8 cellular contexts compared by ENCODE assay signal in the genomic region with DNA sequence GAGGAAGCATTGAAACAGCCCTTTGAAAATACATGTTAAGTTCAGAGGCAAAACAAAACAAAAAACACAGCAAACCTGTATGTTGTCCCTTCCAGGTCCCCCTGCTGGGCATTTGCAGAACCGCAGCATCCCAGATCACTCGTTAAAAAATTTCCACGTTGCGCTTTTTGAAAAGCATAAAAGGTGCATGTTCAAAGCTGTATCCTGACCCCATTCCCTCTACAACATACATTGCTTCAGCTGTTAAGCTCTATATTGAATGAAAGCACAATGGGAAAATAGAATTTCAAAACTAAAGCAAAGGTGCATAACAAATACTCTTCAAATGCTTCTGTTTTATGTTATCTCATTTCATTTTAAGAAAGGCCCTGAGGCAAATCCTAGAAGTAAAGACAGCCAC.
A peak's percentile ranks its signal among the peaks of the same experiment; 100 is the strongest.
DNase-seq lines count a peak whose midpoint lies in the region; ATAC-seq, FAIRE-seq and TF ChIP-seq lines count a peak whose summit lies in the region.

No MANE protein-coding gene starts in this region.

- H2AFZ ChIP-seq in SK-N-SH (ENCODE audit: low read depth), result no peak overlapping the region

- H3K9me2 ChIP-seq in SK-N-SH, result no peaks in the 10 kb centered on the region

- no peak overlapping the region for H3K9ac ChIP-seq in SK-N-SH

- no peak for TF ChIP-seq EP300 in SK-N-SH (IDR thresholded peaks at IDR 0.05; ENCODE audit: borderline replicate concordance in 1 of 2, low read depth in 1 of 2, low read length in 1 of 2)

- no peaks in the 10 kb centered on the region for H4K20me1 ChIP-seq in SK-N-SH (ENCODE audit: insufficient read depth)

- H3K4me1 ChIP-seq in SK-N-SH (ENCODE audit: control insufficient read depth in 1 of 2, insufficient read depth in 2 of 2, low read depth in 1 of 2, low read length in 1 of 2) (peaks cover 0 to 27% of the 10 kb centered on the region in 2 experiments; a peak in 3 of 4 replicates), left lung (peaks cover 10 to 26% of the 10 kb centered on the region in 2 donors)

- peak; percentile 94 for TF ChIP-seq CTCF in SK-N-SH (IDR thresholded peaks at IDR 0.05)
- TF ChIP-seq CTCF in MCF 10A (IDR thresholded peaks at IDR 0.05; ENCODE audit: unreplicated experiment), result peak; percentile 86
- peak; percentile 79 to 93 for TF ChIP-seq CTCF in left lung (IDR thresholded peaks at IDR 0.05)

- BruUV-seq in MCF 10A (replicated peaks; lab: Mats Ljungman, UMichigan), result no TSS peak

- intact Hi-C loops in MCF 10A (cut with micrococcal nuclease), result loop anchor here (1.0 kb wide), 1 partner anchor 550 kb away; no protein-coding TSS in a partner anchor
- intact Hi-C loops in left lung (cut with DNase I), result no loop called here

- H3K9me3 ChIP-seq in SK-N-SH (no peaks in the 10 kb centered on the region), left lung (no peaks in the 10 kb centered on the region)

- no peak overlapping the region for H3K4me2 ChIP-seq in SK-N-SH

- POLR2A ChIA-PET in SK-N-SH (lab: Yijun Ruan, JAX), result no interaction called here
- POLR2A ChIA-PET in MCF 10A (lab: Yijun Ruan, JAX), result interaction anchor here (1.9 kb wide), 1 partner anchor 148 kb away, joined by 7 read pairs; no protein-coding TSS in a partner anchor

- FAIRE-seq in HTR-8/SVneo (lab: Jason Lieb, UNC), result no peak

- no peak overlapping the region for H3K4me3 Mint-ChIP-seq in MCF 10A (ENCODE audit: unreplicated experiment)
- no peak overlapping the region for H3K4me3 Mint-ChIP-seq in stimulated activated naive CD8-positive, alpha-beta T cell treated with anti-CD3 and anti-CD28 coated beads, Interleukin-15, amount 100 ng/mL, for 72 hours

- CTCF ChIA-PET in SK-N-SH (lab: Yijun Ruan, JAX) (interaction anchor here (0.6 to 3.6 kb wide), 47 partner anchors 9 to 764 kb away, joined by 3 to 69 read pairs (median 4); partner anchors contain the start of genes LRRC49 and THSD4), MCF 10A (lab: Yijun Ruan, JAX) (interaction anchor here (0.5 to 3.3 kb wide), 33 partner anchors 14 to 658 kb away, joined by 3 to 29 read pairs (median 5); partner anchors contain the start of genes LRRC49 and THSD4)

- H3K27ac ChIP-seq in SK-N-SH (ENCODE audit: low read depth in 2 of 2, low read length in 1 of 2), result no peak overlapping the region
- no peak overlapping the region for H3K27ac ChIP-seq in left lung

- in situ Hi-C loops in Caki2 (cut with HindIII; ENCODE audit: low pct_unique_long_range_greater_than_20kb, low sequenced_read_pairs), result no loop called here

- peaks cover 19% of the 10 kb centered on the region for H3K4me1 Mint-ChIP-seq in MCF 10A (ENCODE audit: insufficient read depth, unreplicated experiment)
- H3K4me1 Mint-ChIP-seq in stimulated activated naive CD8-positive, alpha-beta T cell treated with anti-CD3 and anti-CD28 coated beads, Interleukin-15, amount 100 ng/mL, for 72 hours, result no peaks in the 10 kb centered on the region

- H3K27me3 ChIP-seq in SK-N-SH (ENCODE audit: insufficient read depth) (no peaks in the 10 kb centered on the region), left lung (no peaks in the 10 kb centered on the region)

- H3K4me3 ChIP-seq in SK-N-SH (ENCODE audit: low read depth in 2 of 2, low read length in 1 of 2) (no peak overlapping the region; a peak in 1 of 4 replicates), left lung (no peak overlapping the region)

- DNase-seq in Caki2 (ENCODE audit: low read depth) (peak; percentile 43), HTR-8/SVneo (ENCODE audit: insufficient read length, low spot score) (peak; percentile 37), SK-N-SH (peak; percentile 42), MCF 10A (ENCODE audit: unreplicated experiment) (peak; percentile 71), left lung (peak in 1 of 2 donors; percentile 42)
- peak; percentile 4 to 23 for DNase-seq in stimulated activated naive CD8-positive, alpha-beta T cell treated with anti-CD3 and anti-CD28 coated beads, Interleukin-15, amount 100 ng/mL, for 72 hours

- ATAC-seq in left lung (peak; percentile 55), GM21447 (IDR thresholded peaks at IDR 0.05; ENCODE audit: unreplicated experiment) (no peak), HG03378 (IDR thresholded peaks at IDR 0.05; ENCODE audit: unreplicated experiment) (no peak)
- ATAC-seq in stimulated activated naive CD8-positive, alpha-beta T cell treated with anti-CD3 and anti-CD28 coated beads, Interleukin-15, amount 100 ng/mL, for 72 hours, result no peak

- H3K36me3 Mint-ChIP-seq in MCF 10A (ENCODE audit: insufficient read depth, unreplicated experiment), result no peaks in the 10 kb centered on the region

- no peaks in the 10 kb centered on the region for H3K27me3 Mint-ChIP-seq in MCF 10A (ENCODE audit: insufficient read depth, unreplicated experiment)
- peaks cover 9% of the 10 kb centered on the region for H3K27me3 Mint-ChIP-seq in stimulated activated naive CD8-positive, alpha-beta T cell treated with anti-CD3 and anti-CD28 coated beads, Interleukin-15, amount 100 ng/mL, for 72 hours

- H3K27ac Mint-ChIP-seq in MCF 10A (ENCODE audit: low read depth, unreplicated experiment), result no peak overlapping the region
- no peak overlapping the region for H3K27ac Mint-ChIP-seq in stimulated activated naive CD8-positive, alpha-beta T cell treated with anti-CD3 and anti-CD28 coated beads, Interleukin-15, amount 100 ng/mL, for 72 hours

- H3K36me3 ChIP-seq in SK-N-SH (replicated peaks in 1 of 2; ENCODE audit: control insufficient read depth in 1 of 2, insufficient read depth in 2 of 2, low read length in 1 of 2) (no peaks in the 10 kb centered on the region), left lung (no peaks in the 10 kb centered on the region)

- no peaks in the 10 kb centered on the region for H3K79me2 ChIP-seq in SK-N-SH (ENCODE audit: insufficient read depth)

- peaks cover 16% of the 10 kb centered on the region for H3F3A ChIP-seq in SK-N-SH (replicated peaks; ENCODE audit: insufficient read depth)

- 27% methylated on average over 4 of the region's 4 CpGs for WGBS in SK-N-SH (ENCODE audit: low lambda C conversion rate)

- TF ChIP-seq RAD21 in SK-N-SH (IDR thresholded peaks at IDR 0.05; ENCODE audit: low read length), result peak; percentile 57

- no peaks in the 10 kb centered on the region for H3K9me3 Mint-ChIP-seq in MCF 10A (ENCODE audit: unreplicated experiment)
- no peaks in the 10 kb centered on the region for H3K9me3 Mint-ChIP-seq in stimulated activated naive CD8-positive, alpha-beta T cell treated with anti-CD3 and anti-CD28 coated beads, Interleukin-15, amount 100 ng/mL, for 72 hours

TF ChIP-seq in SK-N-SH, 30 proteins besides CTCF, POLR2A, EP300 and RAD21:
- peak; percentile 59; the same call in 1 of the 2 replicates for TF ChIP-seq SMC3 (IDR thresholded peaks at IDR 0.05; ENCODE audit: low read depth, low read length)
- TF ChIP-seq TAF1 (IDR thresholded peaks at IDR 0.05; ENCODE audit: borderline replicate concordance, low read depth, low read length), result no peak
- TF ChIP-seq, protein P1, sequence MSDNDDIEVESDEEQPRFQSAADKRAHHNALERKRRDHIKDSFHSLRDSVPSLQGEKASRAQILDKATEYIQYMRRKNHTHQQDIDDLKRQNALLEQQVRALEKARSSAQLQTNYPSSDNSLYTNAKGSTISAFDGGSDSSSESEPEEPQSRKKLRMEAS (IDR thresholded peaks at IDR 0.05; ENCODE audit: low read depth), result 0 out of 2 replicates have a peak, but pooled peaks have one; percentile 16
- no peak for TF ChIP-seq EZH2phosphoT487 (IDR thresholded peaks at IDR 0.05; ENCODE audit: borderline replicate concordance, low read depth)
